9 cellular contexts compared by ENCODE assay signal in genomic region chr20:24773751-24774201, GRCh38.
A peak's percentile ranks its signal among the peaks of the same experiment; 100 is the strongest.
DNase-seq lines count a peak whose midpoint lies in the region; ATAC-seq and TF ChIP-seq lines count a peak whose summit lies in the region.
"Had no signal": no experiment of that assay in that cellular context is flagged by ENCODE, and none has a peak within 500 bp of the region (broad histone marks: within the 10 kb centered on the region; RNA-seq: fewer than 3 reads in every experiment).

No MANE protein-coding gene starts in this region.

- no peak overlapping the region for H3K27ac ChIP-seq in epithelial cell of prostate
- H3K27ac ChIP-seq: vagina had no signal

- peak; percentile 39 for ATAC-seq in GM19324 (IDR thresholded peaks at IDR 0.05; ENCODE audit: low FRiP score, unreplicated experiment)

- H3K4me3 Mint-ChIP-seq in nephron progenitor cell = no peak overlapping the region

- H3K9me3 Mint-ChIP-seq in nephron progenitor cell = peaks cover 15% of the 10 kb centered on the region

- H3K27ac Mint-ChIP-seq in nephron progenitor cell = no peak overlapping the region

- DNase-seq in AG08396 (ENCODE audit: low spot score) = peak; percentile 55
- peak; percentile 94 for DNase-seq in HT1080 (ENCODE audit: low read depth)
- DNase-seq in epithelial cell of prostate (ENCODE audit: low read depth, low spot score) = peak; percentile 81
- DNase-seq in NCI-H524 (lab: John Stamatoyannopoulos, UW) = no peak
- no peak for DNase-seq in nephron progenitor cell
- DNase-seq in HUDEP-2 (lab: John Stamatoyannopoulos, UW; ENCODE audit: unreplicated experiment in 76 of 76) = no peak
- no peak for DNase-seq in NCI-H2081 (lab: John Stamatoyannopoulos, UW)

- peaks cover 4% of the 10 kb centered on the region for H3K4me1 Mint-ChIP-seq in nephron progenitor cell

- peaks cover 29% of the 10 kb centered on the region for H3K27me3 Mint-ChIP-seq in nephron progenitor cell (ENCODE audit: low read depth, poor library complexity)

- TF ChIP-seq CTCF in nephron progenitor cell (IDR thresholded peaks at IDR 0.05) = no peak

- H3K36me3 Mint-ChIP-seq in nephron progenitor cell (ENCODE audit: low read depth) = no peaks in the 10 kb centered on the region

Comparison
In these comparisons a context has a peak if more than half of its experiments do, and no peak if none do; other contexts are left out.
1. DNase-seq: peak in AG08396 (single experiment), HT1080 (single experiment) and epithelial cell of prostate (single experiment); none in NCI-H524 (0 of 2), nephron progenitor cell (single experiment), HUDEP-2 (0 of 76) and NCI-H2081 (0 of 2).